In genomic region chr2:61180686-61181085, GRCh38 we compare ENCODE assay signal across 10 cellular contexts. TPM values are rescaled to one million over a fixed set of nuclear protein-coding genes. Genes with fewer than 3 reads are reported as not detected.
DNase-seq lines count a peak whose midpoint lies in the region; ATAC-seq, FAIRE-seq and TF ChIP-seq lines count a peak whose summit lies in the region.
"Had no signal": no experiment of that assay in that cellular context is flagged by ENCODE, and none has a peak within 500 bp of the region (broad histone marks: within the 10 kb centered on the region; RNA-seq: fewer than 3 reads in every experiment).

No MANE protein-coding gene starts in this region.

- intact Hi-C loops in HepG2 (cut with micrococcal nuclease; ENCODE audit: unreplicated experiment) (no loop called here), right lobe of liver (cut with DNase I) (no loop called here), breast epithelium (cut with DNase I; ENCODE audit: low total_unique reads) (no loop called here)

- H3K4me1 ChIP-seq in HepG2 (ENCODE audit: insufficient read depth, low read length) (peaks cover 70% of the 10 kb centered on the region), right lobe of liver (peaks cover 0 to 19% (median 8%) of the 10 kb centered on the region in 4 donors), breast epithelium (peaks cover 7 to 16% of the 10 kb centered on the region in 2 donors)

- CTCF ChIA-PET in HepG2 (lab: Yijun Ruan, JAX; ENCODE audit: low intra/inter-chr PET ratio, low total read pairs): no interaction called here

- H3K36me3 ChIP-seq in HepG2 (replicated peaks in 1 of 2; ENCODE audit: control insufficient read depth in 1 of 2, insufficient read depth in 2 of 2, low read length in 2 of 2) (peaks cover 31 to 59% of the 10 kb centered on the region in 2 experiments), right lobe of liver (peaks cover 0 to 47% (median 21%) of the 10 kb centered on the region in 4 donors), breast epithelium (no peaks in the 10 kb centered on the region)

- H3K27ac Mint-ChIP-seq in naive thymus-derived CD8-positive, alpha-beta T cell: peak overlapping the region; percentile 71 to 99 (median 84)

- H3K4me3 Mint-ChIP-seq in naive thymus-derived CD8-positive, alpha-beta T cell: peak overlapping the region in 8 of 10 donors; percentile 32 to 90 (median 66)

- TF ChIP-seq POLR2A in HepG2 (IDR thresholded peaks at IDR 0.05; ENCODE audit: insufficient read depth in 1 of 2, low read depth in 2 of 2, low read length in 2 of 2): no peak
- no peak for TF ChIP-seq POLR2A in right lobe of liver (IDR thresholded peaks at IDR 0.05)
- no peak for TF ChIP-seq POLR2A in breast epithelium (IDR thresholded peaks at IDR 0.05)

- H3K9me3 Mint-ChIP-seq in naive thymus-derived CD8-positive, alpha-beta T cell: no peaks in the 10 kb centered on the region

- H3K27ac ChIP-seq in HepG2 (ENCODE audit: extremely low read length, insufficient read depth, low read length) (peak overlapping the region; percentile 9), right lobe of liver (no peak overlapping the region), breast epithelium (peak overlapping the region; percentile 99)

- H3K36me3 Mint-ChIP-seq in naive thymus-derived CD8-positive, alpha-beta T cell: peaks cover 0 to 60% (median 23%) of the 10 kb centered on the region in 3 donors

- H3K9me3 ChIP-seq in HepG2 (ENCODE audit: low read length) (no peaks in the 10 kb centered on the region), right lobe of liver (no peaks in the 10 kb centered on the region), breast epithelium (no peaks in the 10 kb centered on the region)

- peaks cover 3% of the 10 kb centered on the region; the same call in 1 of the 2 replicates for H4K20me1 ChIP-seq in HepG2 (ENCODE audit: insufficient read depth, low read length)

- H3K27me3 ChIP-seq in HepG2 (ENCODE audit: control insufficient read depth in 1 of 2, insufficient read depth in 2 of 2, low read length in 2 of 2) (no peaks in the 10 kb centered on the region), right lobe of liver (no peaks in the 10 kb centered on the region), breast epithelium (no peaks in the 10 kb centered on the region)
- H3K27me3 ChIP-seq: brain microvascular endothelial cell had no signal

- POLR2A ChIA-PET in HepG2 (lab: Yijun Ruan, JAX): no interaction called here
- POLR2A ChIA-PET in naive thymus-derived CD8-positive, alpha-beta T cell (lab: Charles Lee): no interaction called here

- DNase-seq in HepG2 (ENCODE audit: low spot score) (no peak), right lobe of liver (no peak), breast epithelium (ENCODE audit: low spot score in 2 of 2) (no peak), RKO (ENCODE audit: low spot score) (no peak), NCI-H2081 (lab: John Stamatoyannopoulos, UW) (no peak)
- no peak for DNase-seq in naive thymus-derived CD8-positive, alpha-beta T cell
- no peak for DNase-seq in stimulated activated CD4-positive, alpha-beta T cell treated with anti-CD3 and anti-CD28 coated beads, Interleukin-2, amount 100 ng/mL, for 48 hours
- DNase-seq: Calu3 had no signal

- TF ChIP-seq CTCF in HepG2 (CRISPR knock-in tag; IDR thresholded peaks at IDR 0.05): no peak
- no peak for TF ChIP-seq CTCF in right lobe of liver (IDR thresholded peaks at IDR 0.05)
- no peak for TF ChIP-seq CTCF in breast epithelium (IDR thresholded peaks at IDR 0.05)

- no peak for TF ChIP-seq EP300 in HepG2 (IDR thresholded peaks at IDR 0.05; ENCODE audit: low read depth in 2 of 2, low read length in 2 of 2)
- no peak for TF ChIP-seq EP300 in HepG2 (CRISPR knock-in tag; IDR thresholded peaks at IDR 0.05; ENCODE audit: borderline replicate concordance)

- 0 out of 6 replicates have a peak overlapping the region, but pooled peaks of 1 of the 3 experiments have one; percentile 23 for H3K4me3 ChIP-seq in HepG2 (replicated peaks in 1 of 3; ENCODE audit: insufficient read depth in 1 of 3, low read depth in 2 of 3, low read length in 3 of 3)
- no peak overlapping the region for H3K4me3 ChIP-seq in right lobe of liver
- H3K4me3 ChIP-seq in breast epithelium: peak overlapping the region in 1 of 3 donors; percentile 95

- TF ChIP-seq RAD21 in HepG2 (CRISPR knock-in tag; IDR thresholded peaks at IDR 0.05): no peak

- ATAC-seq in HepG2: no peak
- ATAC-seq in right lobe of liver: no peak
- ATAC-seq in naive thymus-derived CD8-positive, alpha-beta T cell: no peak
- no peak for ATAC-seq in HG03520 (IDR thresholded peaks at IDR 0.05; ENCODE audit: unreplicated experiment)

- peaks cover 61% of the 10 kb centered on the region for H3K79me2 ChIP-seq in HepG2 (ENCODE audit: insufficient read depth, low read length)

- no peaks in the 10 kb centered on the region for H3K27me3 Mint-ChIP-seq in naive thymus-derived CD8-positive, alpha-beta T cell

- H3K4me1 Mint-ChIP-seq in naive thymus-derived CD8-positive, alpha-beta T cell: peaks cover 52 to 82% (median 80%) of the 10 kb centered on the region in 4 donors

- H3K9ac ChIP-seq in HepG2 (ENCODE audit: insufficient read depth, low read depth, low read length): peak overlapping the region; percentile 39; the same call in 1 of the 2 replicates

- no peak for FAIRE-seq in HepG2 (lab: Jason Lieb, UNC)

- in situ Hi-C loops in HepG2 (cut with HindIII; ENCODE audit: extremely low pct_ligation_motif_present, low pct_unique_long_range_greater_than_20kb): no loop called here

- peak overlapping the region; percentile 85 for H3K4me2 ChIP-seq in HepG2 (ENCODE audit: low read depth, low read length)

- no peak overlapping the region for H2AFZ ChIP-seq in HepG2 (ENCODE audit: low read length)

- no TSS peak for BruUV-seq in HepG2 (replicated peaks; lab: Mats Ljungman, UMichigan)

- 94% methylated on average over 6 of the region's 6 CpGs for WGBS in HepG2 (ENCODE audit: low lambda C conversion rate)
- 75% methylated on average over 6 of the region's 6 CpGs for WGBS in right lobe of liver (ENCODE audit: insufficient coverage, low coverage, low lambda C conversion rate, missing lambda C conversion rate)

TF ChIP-seq in HepG2, 621 proteins besides CTCF, POLR2A, EP300 and RAD21 (continues in another document):
- TF ChIP-seq SMAD3 (CRISPR knock-in tag; IDR thresholded peaks at IDR 0.05) (no peak), MAFG (CRISPR knock-in tag; IDR thresholded peaks at IDR 0.05) (no peak), SALL1 (CRISPR knock-in tag; IDR thresholded peaks at IDR 0.05) (0 out of 2 replicates have a peak, but pooled peaks have one; percentile 5), MAF1 (CRISPR knock-in tag; IDR thresholded peaks at IDR 0.05; ENCODE audit: borderline replicate concordance) (no peak), ZNF766 (CRISPR knock-in tag; IDR thresholded peaks at IDR 0.05; ENCODE audit: borderline replicate concordance) (no peak), ZFP41 (CRISPR knock-in tag; IDR thresholded peaks at IDR 0.05; ENCODE audit: borderline replicate concordance) (no peak), ZNF484 (CRISPR knock-in tag; IDR thresholded peaks at IDR 0.05; ENCODE audit: borderline replicate concordance, low read depth) (no peak)

RNA-seq across cellular contexts. Expression of gene C2orf74, which starts 18.7 kb away (rescaled TPM):
- total RNA-seq in HepG2 (2016; rRNA removed; fragmentation: Illumina TruSeq; extraction: Trizol) (13.8 and 21.6 TPM in 2 replicates), right lobe of liver (10 to 100 TPM; 10.2 to 12.0 (median 10.6) TPM), breast epithelium (10 to 100 TPM; 15.7 to 40.5 (median 19.8) TPM)
- total RNA-seq in HepG2 (2016; cell fraction: cytosol; rRNA removed; fragmentation: Illumina TruSeq; extraction: Trizol; ENCODE audit: low read depth): 16.7 and 17.0 TPM in 2 replicates
- total RNA-seq in HepG2 (2016; cell fraction: insoluble cytoplasmic fraction; rRNA removed; fragmentation: Illumina TruSeq; extraction: Trizol): 14.9 and 18.7 TPM in 2 replicates
- total RNA-seq in HepG2 (2016; cell fraction: membrane; rRNA removed; fragmentation: Illumina TruSeq; extraction: Trizol): 14.2 and 19.0 TPM in 2 replicates
- 7.0 and 8.1 TPM in 2 replicates for total RNA-seq in HepG2 (2016; cell fraction: nucleus; rRNA removed; fragmentation: Illumina TruSeq; extraction: Trizol)
- polyA plus RNA-seq in HepG2 (2011; rRNA removed): 10.6 and 11.9 TPM in 2 replicates
- 11.8 and 13.6 TPM in 2 replicates for polyA plus RNA-seq in HepG2 (2011; cell fraction: cytosol; rRNA removed)
- 4.7 and 6.8 TPM in 2 replicates for polyA plus RNA-seq in HepG2 (2011; cell fraction: nucleus; rRNA removed)
- 15.7 and 26.1 TPM in 2 replicates for polyA plus RNA-seq in HepG2 (2012)
- 8.9 TPM in 2 replicates for polyA plus RNA-seq in HepG2 (2016; cell fraction: cytosol; fragmentation: Illumina TruSeq; extraction: Trizol; ENCODE audit: low read depth)
- polyA plus RNA-seq in HepG2 (2016; cell fraction: insoluble cytoplasmic fraction; fragmentation: Illumina TruSeq; extraction: Trizol; ENCODE audit: low read depth): 26.0 and 27.5 TPM in 2 replicates
- 15.9 and 17.5 TPM in 2 replicates for polyA plus RNA-seq in HepG2 (2016; cell fraction: membrane; fragmentation: Illumina TruSeq; extraction: Trizol; ENCODE audit: low read depth)
- 16.4 and 18.0 TPM in 2 replicates for polyA plus RNA-seq in HepG2 (2016; cell fraction: nucleus; fragmentation: Illumina TruSeq; extraction: Trizol; ENCODE audit: insufficient read depth, low read depth)
- 0.42 and 1.5 TPM in 2 replicates for polyA minus RNA-seq in HepG2 (2011; rRNA and poly(A)+ RNA removed; ENCODE audit: low replicate concordance)
- polyA minus RNA-seq in HepG2 (2011; cell fraction: cytosol; rRNA and poly(A)+ RNA removed): 5.3 TPM in 1 of 2 replicates, not detected in the other
- 4.5 and 8.8 TPM in 2 replicates for polyA minus RNA-seq in HepG2 (2011; cell fraction: nucleus; rRNA and poly(A)+ RNA removed)
- total RNA-seq in naive thymus-derived CD8-positive, alpha-beta T cell: 10 to 100 TPM; 21.3 to 25.7 TPM
- 10 to 100 TPM; 45.5 to 62.1 (median 56.9) TPM for polyA plus RNA-seq in naive thymus-derived CD8-positive, alpha-beta T cell

Comparison
In these comparisons a context has a peak if more than half of its experiments do, and no peak if none do; other contexts are left out.
1. H3K27ac ChIP-seq: peak in HepG2 (single experiment) and breast epithelium (2 of 2); none in right lobe of liver (0 of 3).